ENCODE assay signal across 1 cellular context in genomic region chr5:57783693-57784092, GRCh38.
TF ChIP-seq lines count a peak whose summit lies in the region.

No MANE protein-coding gene starts in this region.

TF ChIP-seq in HCT116, 20 proteins besides CTCF, POLR2A, EP300 and RAD21 (continued from another document):
- no peak for TF ChIP-seq ZBTB33 (IDR thresholded peaks at IDR 0.05; ENCODE audit: extremely low read depth, insufficient replicate concordance, low read length)
- no peak for TF ChIP-seq SIN3A (IDR thresholded peaks at IDR 0.05; ENCODE audit: low read depth)
- no peak for TF ChIP-seq EGR1 (IDR thresholded peaks at IDR 0.05; ENCODE audit: low read depth)
- TF ChIP-seq ZFX (IDR thresholded peaks at IDR 0.05), result no peak
- no peak for TF ChIP-seq REST (IDR thresholded peaks at IDR 0.05; ENCODE audit: low read depth)
- TF ChIP-seq CEBPB (IDR thresholded peaks at IDR 0.05; ENCODE audit: low read depth), result no peak
- TF ChIP-seq ATF3 (IDR thresholded peaks at IDR 0.05), result no peak
- TF ChIP-seq ELF1 (IDR thresholded peaks at IDR 0.05; ENCODE audit: borderline replicate concordance, low read depth), result no peak
